In genomic region chr15:74306801-74307217, GRCh38 we compare ENCODE assay signal across 17 cellular contexts.
DNase-seq lines count a peak whose midpoint lies in the region; TF ChIP-seq lines count a peak whose summit lies in the region.
"Had no signal": no experiment of that assay in that cellular context is flagged by ENCODE, and none has a peak within 500 bp of the region (broad histone marks: within the 10 kb centered on the region; RNA-seq: fewer than 3 reads in every experiment).

No MANE protein-coding gene starts in this region.

- peaks cover 20% of the 10 kb centered on the region for H3K27me3 Mint-ChIP-seq in endodermal cell (ENCODE audit: insufficient read depth)
- peaks cover 23% of the 10 kb centered on the region for H3K27me3 Mint-ChIP-seq in neural progenitor cell (ENCODE audit: insufficient read depth, low read depth)

- no peaks in the 10 kb centered on the region for H3K79me2 ChIP-seq in neural progenitor cell (ENCODE audit: low read depth)

- H3K27ac ChIP-seq in endodermal cell (ENCODE audit: low read depth, low read length) (no peak overlapping the region), neural progenitor cell (no peak overlapping the region)

- H3K9me3 Mint-ChIP-seq in endodermal cell (no peaks in the 10 kb centered on the region), neural progenitor cell (peaks cover 2% of the 10 kb centered on the region)
- H3K9me3 Mint-ChIP-seq: HFFc6 had no signal

- H3K4me3 Mint-ChIP-seq in endodermal cell (no peak overlapping the region), neural progenitor cell (peak overlapping the region; percentile 46)
- H3K4me3 Mint-ChIP-seq: HFFc6 had no signal

- H3K4me3 ChIP-seq in MG63 (no peak overlapping the region), endodermal cell (ENCODE audit: low read length) (no peak overlapping the region), neural progenitor cell (no peak overlapping the region)

- peaks cover 52% of the 10 kb centered on the region for H3F3A ChIP-seq in neural progenitor cell (ENCODE audit: low read depth)

- DNase-seq in NCI-H510A treated with DMSO at 0.1 percent for 48 hours (lab: John Stamatoyannopoulos, UW) (peak; percentile 8), NCI-H510A (lab: John Stamatoyannopoulos, UW) (no peak), MG63 (peak; percentile 67), endodermal cell (peak; percentile 79), neural progenitor cell (ENCODE audit: low spot score) (peak; percentile 59), T1000 (lab: John Stamatoyannopoulos, UW) (no peak), foreskin melanocyte (no peak)
- no peak for DNase-seq in activated CD4-positive, alpha-beta T cell treated with anti-CD3 and anti-CD28 coated beads, Interleukin-2, amount 50 U/mL, for 1 hour
- DNase-seq: DMS79, HFFc6, KG1, MM.1S, NCI-H1105 treated with DMSO at 0.1 percent for 48 hours, NCI-H1930, NCI-H774, Right ventricle myocardium superior, SK-N-SH had no signal

- H3K4me1 Mint-ChIP-seq in endodermal cell (peaks cover 48% of the 10 kb centered on the region), neural progenitor cell (peaks cover 90% of the 10 kb centered on the region)

- H3K4me2 ChIP-seq in neural progenitor cell, result peak overlapping the region; percentile 21
- H3K4me2 ChIP-seq: SK-N-SH had no signal

- H3K36me3 Mint-ChIP-seq in endodermal cell (ENCODE audit: low read depth) (no peaks in the 10 kb centered on the region), neural progenitor cell (no peaks in the 10 kb centered on the region)

- H3K36me3 ChIP-seq in MG63, result no peaks in the 10 kb centered on the region
- no peaks in the 10 kb centered on the region for H3K36me3 ChIP-seq in endodermal cell (ENCODE audit: control insufficient read depth, insufficient read depth, low read length)
- no peaks in the 10 kb centered on the region for H3K36me3 ChIP-seq in neural progenitor cell

- H3K9me3 ChIP-seq in MG63 (no peaks in the 10 kb centered on the region), endodermal cell (ENCODE audit: control insufficient read depth, low read length) (no peaks in the 10 kb centered on the region), neural progenitor cell (ENCODE audit: low read depth) (no peaks in the 10 kb centered on the region)
- H3K9me3 ChIP-seq: SK-N-SH had no signal

- H3K27ac Mint-ChIP-seq in endodermal cell (no peak overlapping the region), neural progenitor cell (peak overlapping the region; percentile 50)
- H3K27ac Mint-ChIP-seq: HFFc6 had no signal

- TF ChIP-seq CTCF in endodermal cell (conservative IDR thresholded peaks at IDR 0.05) (no peak), neural progenitor cell (IDR thresholded peaks at IDR 0.05) (no peak)

- H3K27me3 ChIP-seq in MG63 (no peaks in the 10 kb centered on the region), endodermal cell (ENCODE audit: control insufficient read depth, insufficient read depth, low read length, poor library complexity, severe bottlenecking) (no peaks in the 10 kb centered on the region), neural progenitor cell (no peaks in the 10 kb centered on the region)

- H2AFZ ChIP-seq in neural progenitor cell (replicated peaks), result no peak overlapping the region

- no peak overlapping the region for H3K9ac ChIP-seq in endodermal cell (ENCODE audit: extremely low read depth, low read length, poor library complexity, severe bottlenecking)
- H3K9ac ChIP-seq in neural progenitor cell, result no peak overlapping the region
- H3K9ac ChIP-seq: SK-N-SH had no signal

- 55 to 59% methylated on average over 5 to 9 of the region's 9 CpGs for WGBS in endodermal cell (ENCODE audit: insufficient coverage in 1 of 2, insufficient read length in 1 of 2), 2 experiments

- no peaks in the 10 kb centered on the region for H4K20me1 ChIP-seq in neural progenitor cell (ENCODE audit: low read depth)

- H3K4me1 ChIP-seq in endodermal cell (ENCODE audit: control insufficient read depth, insufficient read depth, low read length), result no peaks in the 10 kb centered on the region
- peaks cover 68% of the 10 kb centered on the region for H3K4me1 ChIP-seq in neural progenitor cell

Comparison
In these comparisons a context has a peak if more than half of its experiments do, and no peak if none do; other contexts are left out.
1. DNase-seq: peak in NCI-H510A treated with DMSO at 0.1 percent for 48 hours (single experiment), MG63 (single experiment), endodermal cell (single experiment) and neural progenitor cell (single experiment); none in NCI-H510A (single experiment), activated CD4-positive, alpha-beta T cell treated with anti-CD3 and anti-CD28 coated beads, Interleukin-2, amount 50 U/mL, for 1 hour (single experiment), T1000 (single experiment) and foreskin melanocyte (single experiment).